Comparison of ENCODE assay signal across 7 cellular contexts in genomic region chr9:36159509-36159908, GRCh38. TPM values are rescaled to one million over a fixed set of nuclear protein-coding genes. Genes with fewer than 3 reads are reported as not detected.
"Had no signal": no experiment of that assay in that cellular context is flagged by ENCODE, and none has a peak within 500 bp of the region (broad histone marks: within the 10 kb centered on the region; RNA-seq: fewer than 3 reads in every experiment).

No MANE protein-coding gene starts in this region.

RNA-seq across cellular contexts. Expression of gene CCIN, which starts 9.7 kb away (rescaled TPM):
- total RNA-seq: activated naive CD4-positive, alpha-beta T cell treated with anti-CD3 and anti-CD28 coated beads for 36 hours; activated naive CD8-positive, alpha-beta T cell treated with anti-CD3 and anti-CD28 coated beads for 36 hours; gastrocnemius medialis; left lobe of liver; neural crest cell; occipital lobe; right lobe of liver had no signal
